ENCODE assay signal across 18 cellular contexts in the genomic region with DNA sequence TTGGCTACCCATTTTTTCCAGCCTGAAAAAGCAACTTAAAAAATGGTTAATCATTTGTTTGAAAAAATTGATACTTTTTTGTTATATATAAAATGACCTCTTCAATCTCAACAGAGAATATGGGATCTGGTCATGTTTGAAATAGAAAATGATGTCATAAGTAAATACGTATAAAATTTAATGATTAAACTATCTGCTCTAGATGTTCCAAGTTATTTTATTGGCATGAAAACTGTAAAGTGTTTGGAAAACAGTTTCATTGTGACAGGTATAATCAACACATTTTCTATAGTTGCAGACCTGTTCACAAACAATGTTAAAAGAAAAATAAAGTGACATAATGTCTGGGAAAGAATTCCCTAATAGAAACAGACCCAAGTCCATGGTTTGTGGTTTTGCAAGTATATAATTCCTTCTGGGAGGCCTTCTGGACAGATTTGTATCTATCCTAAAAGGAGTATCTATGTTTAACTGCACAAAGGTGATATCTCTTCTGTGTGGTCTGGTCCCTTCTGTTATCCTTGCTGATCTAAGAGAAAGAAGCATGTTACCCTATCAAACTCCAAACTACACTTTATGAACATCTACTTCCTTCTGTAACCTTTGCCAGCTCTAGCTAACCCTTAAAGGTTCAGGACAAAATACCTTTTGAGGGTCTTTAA. TPM values are rescaled to one million over a fixed set of nuclear protein-coding genes. Genes with fewer than 3 reads are reported as not detected.
A peak's percentile ranks its signal among the peaks of the same experiment; 100 is the strongest.
DNase-seq lines count a peak whose midpoint lies in the region; ATAC-seq and TF ChIP-seq lines count a peak whose summit lies in the region.
"Had no signal": no experiment of that assay in that cellular context is flagged by ENCODE, and none has a peak within 500 bp of the region (broad histone marks: within the 10 kb centered on the region; RNA-seq: fewer than 3 reads in every experiment).

No MANE protein-coding gene starts in this region.

- no peaks in the 10 kb centered on the region for H3K36me3 ChIP-seq in colonic mucosa
- no peaks in the 10 kb centered on the region for H3K36me3 ChIP-seq in mucosa of rectum (ENCODE audit: control insufficient read depth in 2 of 2, insufficient read depth in 2 of 2, low read length in 2 of 2)

- TF ChIP-seq CTCF in 22Rv1 (IDR thresholded peaks at IDR 0.05) (no peak), LNCaP clone FGC (IDR thresholded peaks at IDR 0.05; ENCODE audit: control insufficient read depth, extremely low read depth, insufficient read depth) (no peak), colonic mucosa (IDR thresholded peaks at IDR 0.05) (no peak)

- H3K9ac ChIP-seq in colonic mucosa (ENCODE audit: low read depth in 2 of 2, low read length in 2 of 2) (no peak overlapping the region), mucosa of rectum (ENCODE audit: low read depth in 1 of 2, low read length in 2 of 2) (peak overlapping the region in 1 of 2 donors; percentile 51)

- intact Hi-C loops in colonic mucosa (cut with DNase I) = loop anchor here (10.0 kb wide), 2 partner anchors 65 to 115 kb away; no protein-coding TSS in a partner anchor

- DNase-seq in LNCaP clone FGC (ENCODE audit: low read depth) (peak; percentile 60), colonic mucosa (no peak), cerebellar nuclear complex (lab: John Stamatoyannopoulos, UW) (no peak), foreskin melanocyte (no peak), AG08396 (ENCODE audit: low spot score) (no peak)
- DNase-seq: DMS79 treated with DMSO at 0.1 percent for 48 hours, HCEC 1CT, MV-4-11, NCI-H1694 treated with DMSO at 0.1 percent for 48 hours, NCI-H446 treated with DMSO at 0.1 percent for 48 hours, NCI-H526 treated with DMSO at 0.1 percent for 48 hours had no signal

- H3K27ac ChIP-seq in 22Rv1 (peak overlapping the region; percentile 50), colonic mucosa (peak overlapping the region; percentile 73), mucosa of rectum (ENCODE audit: low read depth in 2 of 2, low read length in 2 of 2) (peak overlapping the region; percentile 45 to 77)

- ATAC-seq in GM21390 (IDR thresholded peaks at IDR 0.05; ENCODE audit: unreplicated experiment) = no peak
- ATAC-seq: GM12878, GM23338, Right ventricle myocardium inferior had no signal

- no peaks in the 10 kb centered on the region for H3K27me3 ChIP-seq in colonic mucosa
- H3K27me3 ChIP-seq in mucosa of rectum (ENCODE audit: control insufficient read depth in 2 of 2, insufficient read depth in 2 of 2, low read length in 2 of 2) = no peaks in the 10 kb centered on the region

- H3K4me1 ChIP-seq in colonic mucosa (no peaks in the 10 kb centered on the region), mucosa of rectum (ENCODE audit: control insufficient read depth in 2 of 2, insufficient read depth in 2 of 2, low read length in 2 of 2) (peaks cover 0 to 20% of the 10 kb centered on the region in 2 donors)

- no peak overlapping the region for H3K4me3 ChIP-seq in LNCaP clone FGC (ENCODE audit: low read depth, low read length)
- no peak overlapping the region for H3K4me3 ChIP-seq in colonic mucosa
- no peak overlapping the region for H3K4me3 ChIP-seq in mucosa of rectum (ENCODE audit: low read length in 2 of 2)
- H3K4me3 ChIP-seq: GM12878, GM23338 had no signal

- H3K9me3 ChIP-seq in colonic mucosa = no peaks in the 10 kb centered on the region
- no peaks in the 10 kb centered on the region for H3K9me3 ChIP-seq in mucosa of rectum (ENCODE audit: control insufficient read depth in 2 of 2, low read length in 2 of 2)

RNA-seq across cellular contexts. Expression of a gene that starts 39.5 kb away (rescaled TPM):
- total RNA-seq in colonic mucosa = 10 to 100 TPM; 78.4 to 79.9 TPM
- total RNA-seq: B cell had no signal
